In genomic region chr5:61329729-61330128, GRCh38 we compare ENCODE assay signal across 8 cellular contexts. TPM values are rescaled to one million over a fixed set of nuclear protein-coding genes. Genes with fewer than 3 reads are reported as not detected.
DNase-seq lines count a peak whose midpoint lies in the region; ATAC-seq and TF ChIP-seq lines count a peak whose summit lies in the region.

No MANE protein-coding gene starts in this region.

- peak; percentile 78 for DNase-seq in ELR (ENCODE audit: low read depth)
- DNase-seq in NOMO-1 treated with DMSO at 0.1 percent for 48 hours (lab: John Stamatoyannopoulos, UW; ENCODE audit: unreplicated experiment), result peak; percentile 59
- DNase-seq in dermis microvascular lymphatic vessel endothelial cell (ENCODE audit: low read depth in 2 of 2), result peak; percentile 65 to 86
- DNase-seq in neural crest cell (ENCODE audit: low read depth, low spot score), result no peak
- DNase-seq in LoVo (ENCODE audit: low spot score), result no peak
- DNase-seq in thyroid gland, result no peak
- DNase-seq in DMS79 (lab: John Stamatoyannopoulos, UW), result no peak

- peaks cover 42% of the 10 kb centered on the region for H3K4me1 Mint-ChIP-seq in neural crest cell

- H3K4me1 ChIP-seq in thyroid gland, result peaks cover 0 to 23% of the 10 kb centered on the region in 2 donors

- no peak for TF ChIP-seq POLR2A in thyroid gland (IDR thresholded peaks at IDR 0.05)

- H3K27ac Mint-ChIP-seq in neural crest cell (ENCODE audit: unreplicated experiment), result no peak overlapping the region

- no peak for ATAC-seq in HG02973 (IDR thresholded peaks at IDR 0.05; ENCODE audit: unreplicated experiment)

- no peaks in the 10 kb centered on the region for H3K27me3 ChIP-seq in thyroid gland

- TF ChIP-seq CTCF in neural crest cell (conservative IDR thresholded peaks at IDR 0.05) (no peak), thyroid gland (IDR thresholded peaks at IDR 0.05) (no peak)

- H3K27me3 Mint-ChIP-seq in neural crest cell (ENCODE audit: low read depth), result peaks cover 2% of the 10 kb centered on the region

- WGBS in thyroid gland, 2 donors, result 69 to 75% methylated on average over 8 of the region's 8 CpGs

- H3K36me3 ChIP-seq in thyroid gland, result no peaks in the 10 kb centered on the region

- intact Hi-C loops in thyroid gland (cut with DNase I), result loop anchor here (5.0 to 10.0 kb wide), 3 partner anchors 78 to 325 kb away; no protein-coding TSS in a partner anchor

- no peak overlapping the region for H3K4me3 ChIP-seq in thyroid gland (replicated peaks in 1 of 3)

- H3K9me3 Mint-ChIP-seq in neural crest cell, result no peaks in the 10 kb centered on the region

- H3K36me3 Mint-ChIP-seq in neural crest cell (ENCODE audit: low read depth), result peaks cover 3% of the 10 kb centered on the region

- H3K4me3 Mint-ChIP-seq in neural crest cell, result peak overlapping the region; percentile 94

- H3K9me3 ChIP-seq in thyroid gland, result no peaks in the 10 kb centered on the region

- peak overlapping the region in 1 of 3 donors; percentile 97 for H3K27ac ChIP-seq in thyroid gland

RNA-seq across cellular contexts. Expression of gene ZSWIM6, which starts 2.3 kb away (rescaled TPM):
- total RNA-seq in dermis microvascular lymphatic vessel endothelial cell (8.3 and 19.6 TPM in 2 replicates), neural crest cell (33.8 and 34.3 TPM in 2 replicates), thyroid gland (10 to 100 TPM; 11.8 to 20.1 (median 14.5) TPM)

Comparison
In these comparisons a context has a peak if more than half of its experiments do, and no peak if none do; other contexts are left out.
1. DNase-seq: peak in ELR (single experiment), NOMO-1 treated with DMSO at 0.1 percent for 48 hours (single experiment) and dermis microvascular lymphatic vessel endothelial cell (2 of 2); none in neural crest cell (single experiment), LoVo (single experiment), thyroid gland (0 of 2) and DMS79 (single experiment).